ENCODE assay signal across 25 cellular contexts in the genomic region with DNA sequence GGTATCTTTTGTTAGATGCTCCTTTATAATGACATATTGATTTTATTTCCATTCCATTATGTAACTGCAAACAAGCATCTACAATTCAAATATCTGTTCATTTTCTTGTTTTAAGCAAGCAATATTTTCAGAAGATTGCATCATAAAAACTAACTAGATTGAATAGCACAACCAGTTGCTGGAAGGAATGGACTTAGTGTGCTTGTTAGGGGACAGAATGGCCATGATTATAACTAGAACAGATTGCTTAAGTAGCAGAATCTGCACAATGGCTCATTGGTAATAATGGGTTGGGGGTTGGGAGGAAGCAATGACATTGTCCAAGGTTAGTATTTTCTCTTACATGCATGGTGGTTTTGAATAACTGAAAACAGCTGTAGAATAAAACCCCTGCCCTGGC.
"Had no signal": no experiment of that assay in that cellular context is flagged by ENCODE, and none has a peak within 500 bp of the region (broad histone marks: within the 10 kb centered on the region; RNA-seq: fewer than 3 reads in every experiment).

No MANE protein-coding gene starts in this region.

- DNase-seq: activated CD4-positive, alpha-beta memory T cell treated with anti-CD3 and anti-CD28 coated beads, Interleukin-2, amount 10 ng/mL, durations not matched to agents 7 days and 5 days; activated CD4-positive, alpha-beta T cell treated with anti-CD3 and anti-CD28 coated beads for 48 hours; activated CD4-positive, CD25-positive, alpha-beta regulatory T cell; activated CD8-positive, alpha-beta memory T cell treated with anti-CD3 and anti-CD28 coated beads, Interleukin-2, amount 10 ng/mL, durations not matched to agents 7 days and 5 days; activated naive CD4-positive, alpha-beta T cell treated with Interleukin-2 at 50 U/mL for 16 hours; activated naive CD8-positive, alpha-beta T cell treated with anti-CD3 and anti-CD28 coated beads, Interleukin-2, amount 10 ng/mL, durations not matched to agents 7 days and 5 days; anterior cingulate cortex; effector CD4-positive, alpha-beta T cell; foreskin keratinocyte; mesendoderm; naive thymus-derived CD8-positive, alpha-beta T cell; pancreas; right lobe of liver; stimulated activated CD4-positive, alpha-beta T cell treated with anti-CD3 and anti-CD28 coated beads, Interleukin-4, amount 100 ng/mL, for 1 hour; stimulated activated naive CD8-positive, alpha-beta T cell treated with anti-CD3 and anti-CD28 coated beads, Interleukin-15, amount 100 ng/mL, for 72 hours; T-helper 9 cell; trophoblast cell had no signal

- H3K27ac Mint-ChIP-seq: activated CD4-positive, alpha-beta memory T cell treated with anti-CD3 and anti-CD28 coated beads, Interleukin-2, amount 10 ng/mL, durations not matched to agents 7 days and 5 days; activated CD8-positive, alpha-beta memory T cell treated with anti-CD3 and anti-CD28 coated beads, Interleukin-2, amount 10 ng/mL, durations not matched to agents 7 days and 5 days; activated naive CD8-positive, alpha-beta T cell treated with anti-CD3 and anti-CD28 coated beads, Interleukin-2, amount 10 ng/mL, durations not matched to agents 7 days and 5 days; activated T-helper 17 cell treated with anti-CD3 and anti-CD28 coated beads, Interleukin-2, amount 50 U/mL, for 72 hours; naive thymus-derived CD8-positive, alpha-beta T cell had no signal

- H3K27me3 Mint-ChIP-seq: activated CD4-positive, alpha-beta memory T cell treated with anti-CD3 and anti-CD28 coated beads, Interleukin-2, amount 10 ng/mL, durations not matched to agents 7 days and 5 days; activated CD8-positive, alpha-beta memory T cell treated with anti-CD3 and anti-CD28 coated beads, Interleukin-2, amount 10 ng/mL, durations not matched to agents 7 days and 5 days; activated naive CD8-positive, alpha-beta T cell treated with anti-CD3 and anti-CD28 coated beads, Interleukin-2, amount 10 ng/mL, durations not matched to agents 7 days and 5 days; activated T-helper 17 cell treated with anti-CD3 and anti-CD28 coated beads, Interleukin-2, amount 50 U/mL, for 72 hours; central memory CD8-positive, alpha-beta T cell; naive thymus-derived CD8-positive, alpha-beta T cell; stimulated activated naive CD8-positive, alpha-beta T cell treated with anti-CD3 and anti-CD28 coated beads, Interleukin-15, amount 100 ng/mL, for 72 hours had no signal

- H3K4me1 Mint-ChIP-seq: activated CD4-positive, alpha-beta memory T cell treated with anti-CD3 and anti-CD28 coated beads, Interleukin-2, amount 10 ng/mL, durations not matched to agents 7 days and 5 days; activated CD8-positive, alpha-beta memory T cell treated with anti-CD3 and anti-CD28 coated beads, Interleukin-2, amount 10 ng/mL, durations not matched to agents 7 days and 5 days; activated naive CD8-positive, alpha-beta T cell treated with anti-CD3 and anti-CD28 coated beads, Interleukin-2, amount 10 ng/mL, durations not matched to agents 7 days and 5 days; activated T-helper 17 cell treated with anti-CD3 and anti-CD28 coated beads, Interleukin-2, amount 50 U/mL, for 72 hours; central memory CD8-positive, alpha-beta T cell; naive thymus-derived CD8-positive, alpha-beta T cell; stimulated activated naive CD8-positive, alpha-beta T cell treated with anti-CD3 and anti-CD28 coated beads, Interleukin-15, amount 100 ng/mL, for 72 hours had no signal

- H3K27ac ChIP-seq: coronary artery, foreskin keratinocyte, hepatocyte, pancreas, right lobe of liver, suprapubic skin, vagina had no signal

- ATAC-seq: activated CD8-positive, alpha-beta memory T cell treated with anti-CD3 and anti-CD28 coated beads, Interleukin-2, amount 10 ng/mL, durations not matched to agents 7 days and 5 days; activated T-helper 17 cell treated with anti-CD3 and anti-CD28 coated beads, Interleukin-2, amount 50 U/mL, for 72 hours; esophagus mucosa; foreskin keratinocyte; naive thymus-derived CD8-positive, alpha-beta T cell; pancreas; right lobe of liver; stimulated activated naive CD8-positive, alpha-beta T cell treated with anti-CD3 and anti-CD28 coated beads, Interleukin-15, amount 100 ng/mL, for 72 hours had no signal

- H3K4me3 Mint-ChIP-seq: activated CD4-positive, alpha-beta memory T cell treated with anti-CD3 and anti-CD28 coated beads, Interleukin-2, amount 10 ng/mL, durations not matched to agents 7 days and 5 days; activated CD8-positive, alpha-beta memory T cell treated with anti-CD3 and anti-CD28 coated beads, Interleukin-2, amount 10 ng/mL, durations not matched to agents 7 days and 5 days; activated naive CD8-positive, alpha-beta T cell treated with anti-CD3 and anti-CD28 coated beads, Interleukin-2, amount 10 ng/mL, durations not matched to agents 7 days and 5 days; activated T-helper 17 cell treated with anti-CD3 and anti-CD28 coated beads, Interleukin-2, amount 50 U/mL, for 72 hours; central memory CD8-positive, alpha-beta T cell; naive thymus-derived CD8-positive, alpha-beta T cell; stimulated activated naive CD8-positive, alpha-beta T cell treated with anti-CD3 and anti-CD28 coated beads, Interleukin-15, amount 100 ng/mL, for 72 hours had no signal

- H3K36me3 Mint-ChIP-seq: activated CD8-positive, alpha-beta memory T cell treated with anti-CD3 and anti-CD28 coated beads, Interleukin-2, amount 10 ng/mL, durations not matched to agents 7 days and 5 days; activated naive CD8-positive, alpha-beta T cell treated with anti-CD3 and anti-CD28 coated beads, Interleukin-2, amount 10 ng/mL, durations not matched to agents 7 days and 5 days; naive thymus-derived CD8-positive, alpha-beta T cell had no signal

- H3K4me3 ChIP-seq: coronary artery, hepatocyte, pancreas, right lobe of liver, smooth muscle cell, suprapubic skin, vagina had no signal
